21 cellular contexts compared by ENCODE assay signal in the genomic region with DNA sequence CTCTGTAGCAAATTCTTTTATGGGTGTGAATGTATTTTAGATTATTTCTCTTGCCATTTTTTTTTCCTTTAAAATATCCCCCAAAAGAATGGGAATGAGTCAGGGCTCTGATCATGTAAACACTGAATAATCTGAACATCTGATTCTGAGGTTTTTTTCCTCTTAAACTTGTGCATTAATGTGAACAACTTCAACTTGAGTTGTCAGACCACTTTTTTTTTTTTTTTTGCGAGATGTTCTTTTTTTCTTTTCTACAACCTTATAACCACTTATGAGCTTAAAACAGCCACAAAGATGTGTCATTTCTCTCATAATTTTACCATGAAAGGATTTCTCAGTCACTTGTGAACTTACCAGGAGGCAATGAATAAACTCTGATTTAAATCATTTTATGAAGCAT.
"Had no signal": no experiment of that assay in that cellular context is flagged by ENCODE, and none has a peak within 500 bp of the region (broad histone marks: within the 10 kb centered on the region; RNA-seq: fewer than 3 reads in every experiment).

No MANE protein-coding gene starts in this region.

- H3K27ac Mint-ChIP-seq: immature natural killer cell, memory B cell had no signal

- H3K27me3 ChIP-seq: dorsolateral prefrontal cortex, gastroesophageal sphincter, sigmoid colon, stomach had no signal

- H3K27ac ChIP-seq: dorsolateral prefrontal cortex, gastroesophageal sphincter, left ventricle myocardium inferior, lower lobe of right lung, psoas muscle, sigmoid colon, skin epidermis, stomach had no signal

- H3K4me3 ChIP-seq: dorsolateral prefrontal cortex, gastroesophageal sphincter, left ventricle myocardium inferior, lower lobe of right lung, psoas muscle, sigmoid colon, skin epidermis, stomach had no signal

- H3K36me3 ChIP-seq: gastroesophageal sphincter, left ventricle myocardium inferior, sigmoid colon, stomach had no signal

- H3K4me1 ChIP-seq: gastroesophageal sphincter, lower lobe of right lung, psoas muscle, sigmoid colon, stomach had no signal

- FAIRE-seq: kidney had no signal

- H3K9me3 ChIP-seq: gastroesophageal sphincter, lower lobe of right lung, psoas muscle, sigmoid colon, stomach had no signal

- H3K4me1 Mint-ChIP-seq: immature natural killer cell had no signal

- H3K4me3 Mint-ChIP-seq: immature natural killer cell, memory B cell, naive B cell, nephron had no signal

- ATAC-seq: gastroesophageal sphincter, left cardiac atrium, lower lobe of right lung, psoas muscle had no signal

- H3K27me3 Mint-ChIP-seq: naive B cell had no signal

- DNase-seq: cortex of kidney; dorsolateral prefrontal cortex; effector CD8-positive, alpha-beta T cell; glutamatergic neuron; immature natural killer cell; kidney; left cardiac atrium; left ventricle myocardium inferior; lower lobe of right lung; naive B cell; psoas muscle; sigmoid colon; stimulated activated CD4-positive, alpha-beta T cell treated with anti-CD3 and anti-CD28 coated beads, Interleukin-12 subunit alpha, Interleukin-12 subunit beta, amount 100 ng/mL, for 4 hours; stimulated activated naive CD4-positive, alpha-beta T cell; stomach; substantia nigra; trophoblast cell had no signal
